Comparison of ENCODE assay signal across 1 cellular context in genomic region chr12:63863658-63864455, GRCh38.
TF ChIP-seq lines count a peak whose summit lies in the region.

No MANE protein-coding gene starts in this region.

TF ChIP-seq in GM23338, 12 proteins besides CTCF, POLR2A, EP300 and RAD21:
- TF ChIP-seq REST (IDR thresholded peaks at IDR 0.05; ENCODE audit: unreplicated experiment) (no peak), JUNB (IDR thresholded peaks at IDR 0.05; ENCODE audit: unreplicated experiment) (no peak), POLR2AphosphoS5 (IDR thresholded peaks at IDR 0.05; ENCODE audit: low read depth) (no peak), CREB1 (CRISPR knock-in tag; IDR thresholded peaks at IDR 0.05; ENCODE audit: low read depth) (no peak), NANOG (IDR thresholded peaks at IDR 0.05; ENCODE audit: borderline replicate concordance) (no peak), ZNF462 (CRISPR knock-in tag; IDR thresholded peaks at IDR 0.05) (no peak), STAT1 (IDR thresholded peaks at IDR 0.05; ENCODE audit: unreplicated experiment) (no peak), EZH2phosphoT487 (IDR thresholded peaks at IDR 0.05; ENCODE audit: unreplicated experiment) (no peak), ZNF114 (CRISPR knock-in tag; IDR thresholded peaks at IDR 0.05) (no peak)
